Comparison of ENCODE assay signal across 7 cellular contexts in the genomic region with DNA sequence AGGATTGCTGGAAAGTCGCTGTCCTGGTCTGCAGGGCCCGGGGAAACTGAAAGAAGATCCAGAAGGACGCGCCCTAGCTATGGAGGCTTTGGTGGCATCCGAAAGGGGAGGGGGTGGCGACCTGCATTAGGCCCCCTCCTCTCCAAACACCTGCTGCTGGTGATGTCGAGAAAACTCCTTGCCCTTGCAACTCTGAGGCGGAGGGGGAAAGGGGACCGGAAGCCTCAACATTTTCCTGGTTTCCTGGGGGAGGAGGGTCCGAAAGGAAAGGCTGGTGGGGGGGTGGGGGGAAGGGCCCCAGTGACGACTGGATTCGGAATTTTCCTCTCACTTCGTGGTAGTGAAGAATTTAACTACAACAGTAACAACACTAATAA.
DNase-seq lines count a peak whose midpoint lies in the region; ATAC-seq and TF ChIP-seq lines count a peak whose summit lies in the region.

No MANE protein-coding gene starts in this region.

- no peak for ATAC-seq in activated CD8-positive, alpha-beta T cell treated with anti-CD3 and anti-CD28 coated beads for 36 hours
- no peak for ATAC-seq in HG02571 (IDR thresholded peaks at IDR 0.05; ENCODE audit: unreplicated experiment)

- CTCF ChIA-PET in activated CD8-positive, alpha-beta T cell treated with anti-CD3 and anti-CD28 coated beads for 36 hours (lab: Charles Lee) = no interaction called here

- H3K36me3 Mint-ChIP-seq in activated CD8-positive, alpha-beta T cell treated with anti-CD3 and anti-CD28 coated beads for 36 hours (ENCODE audit: low read depth) = no peaks in the 10 kb centered on the region

- H3K9me3 Mint-ChIP-seq in activated CD8-positive, alpha-beta T cell treated with anti-CD3 and anti-CD28 coated beads for 36 hours = no peaks in the 10 kb centered on the region

- H3K27ac ChIP-seq in skin epidermis = peak overlapping the region in 2 of 21 experiments; percentile 29 to 30

- peaks cover 19% of the 10 kb centered on the region for H3K4me1 Mint-ChIP-seq in activated CD8-positive, alpha-beta T cell treated with anti-CD3 and anti-CD28 coated beads for 36 hours (ENCODE audit: low read depth)

- no peak for DNase-seq in H7
- DNase-seq in activated CD8-positive, alpha-beta T cell treated with anti-CD3 and anti-CD28 coated beads for 36 hours = no peak
- DNase-seq in NCI-H526 treated with DMSO at 0.1 percent for 48 hours (lab: John Stamatoyannopoulos, UW) = no peak
- DNase-seq in medulla oblongata (ENCODE audit: extremely low spot score) = no peak

- no peak overlapping the region for H3K27ac Mint-ChIP-seq in activated CD8-positive, alpha-beta T cell treated with anti-CD3 and anti-CD28 coated beads for 36 hours

- no peak for TF ChIP-seq CTCF in activated CD8-positive, alpha-beta T cell treated with anti-CD3 and anti-CD28 coated beads for 36 hours (IDR thresholded peaks at IDR 0.05)

- H3K36me3 ChIP-seq in H7 (replicated peaks; ENCODE audit: control insufficient read depth, insufficient read depth, low read length) = no peaks in the 10 kb centered on the region

- intact Hi-C loops in activated CD8-positive, alpha-beta T cell treated with anti-CD3 and anti-CD28 coated beads for 36 hours (cut with micrococcal nuclease) = no loop called here

- H3K27me3 ChIP-seq in H7 (ENCODE audit: control insufficient read depth, insufficient read depth, low read length) = peaks cover 14% of the 10 kb centered on the region

- POLR2A ChIA-PET in activated CD8-positive, alpha-beta T cell treated with anti-CD3 and anti-CD28 coated beads for 36 hours (lab: Charles Lee) = no interaction called here

- H3K27me3 Mint-ChIP-seq in activated CD8-positive, alpha-beta T cell treated with anti-CD3 and anti-CD28 coated beads for 36 hours = peaks cover 9% of the 10 kb centered on the region

- H3K4me3 Mint-ChIP-seq in activated CD8-positive, alpha-beta T cell treated with anti-CD3 and anti-CD28 coated beads for 36 hours = peak overlapping the region; percentile 48

- H3K4me3 ChIP-seq in H7 (ENCODE audit: insufficient read depth, low read depth, low read length) (peak overlapping the region; percentile 63), iPS-11a (ENCODE audit: low read depth, low read length) (peak overlapping the region; percentile 42), skin epidermis (peak overlapping the region in 6 of 7 experiments; percentile 9 to 46 (median 15))
